In the genomic region with DNA sequence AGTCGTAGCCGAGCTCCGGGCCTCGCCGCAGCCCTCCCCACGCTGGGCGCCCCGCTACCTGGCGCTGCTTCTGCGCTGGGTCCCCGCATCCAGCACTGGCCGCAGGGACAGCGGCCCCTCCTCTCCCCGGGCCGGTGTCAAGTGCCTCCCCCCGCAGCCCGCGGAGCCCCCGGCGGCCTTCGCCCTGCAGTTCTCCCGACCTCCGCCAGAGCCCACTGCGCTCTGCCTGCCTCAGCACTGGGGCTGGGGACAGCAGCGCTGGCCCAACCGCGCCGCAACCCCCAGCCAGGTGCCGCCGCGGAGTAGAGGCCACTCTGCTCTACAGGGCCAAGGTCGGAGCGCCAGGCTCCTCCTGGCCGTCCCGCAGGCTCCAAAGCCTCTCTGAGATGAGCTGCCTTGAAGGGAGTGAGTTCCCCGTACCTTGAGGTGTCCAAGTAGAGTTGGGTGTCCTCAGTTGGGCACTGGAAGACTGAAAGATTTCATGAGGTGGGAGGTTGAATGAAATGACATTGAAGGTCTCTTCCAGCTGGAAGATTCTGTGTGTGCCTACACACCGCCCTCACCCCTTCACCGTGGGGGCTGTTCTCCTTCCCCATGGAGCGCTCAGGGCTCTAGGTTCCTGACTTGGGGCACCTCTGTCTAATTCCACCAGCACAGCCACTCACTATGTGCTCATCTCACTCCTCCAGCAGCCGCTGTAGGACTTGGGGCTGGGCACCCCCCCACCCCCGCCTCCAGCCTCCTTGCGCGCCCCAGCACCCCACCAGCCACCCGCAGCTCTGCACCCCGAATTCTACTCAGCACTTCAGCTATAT, we compare ENCODE assay signal across 1 cellular context.
TF ChIP-seq lines count a peak whose summit lies in the region.

No MANE protein-coding gene starts in this region.

TF ChIP-seq in HepG2, 621 proteins besides CTCF, POLR2A, EP300 and RAD21 (continued from another document):
- TF ChIP-seq, protein P1, sequence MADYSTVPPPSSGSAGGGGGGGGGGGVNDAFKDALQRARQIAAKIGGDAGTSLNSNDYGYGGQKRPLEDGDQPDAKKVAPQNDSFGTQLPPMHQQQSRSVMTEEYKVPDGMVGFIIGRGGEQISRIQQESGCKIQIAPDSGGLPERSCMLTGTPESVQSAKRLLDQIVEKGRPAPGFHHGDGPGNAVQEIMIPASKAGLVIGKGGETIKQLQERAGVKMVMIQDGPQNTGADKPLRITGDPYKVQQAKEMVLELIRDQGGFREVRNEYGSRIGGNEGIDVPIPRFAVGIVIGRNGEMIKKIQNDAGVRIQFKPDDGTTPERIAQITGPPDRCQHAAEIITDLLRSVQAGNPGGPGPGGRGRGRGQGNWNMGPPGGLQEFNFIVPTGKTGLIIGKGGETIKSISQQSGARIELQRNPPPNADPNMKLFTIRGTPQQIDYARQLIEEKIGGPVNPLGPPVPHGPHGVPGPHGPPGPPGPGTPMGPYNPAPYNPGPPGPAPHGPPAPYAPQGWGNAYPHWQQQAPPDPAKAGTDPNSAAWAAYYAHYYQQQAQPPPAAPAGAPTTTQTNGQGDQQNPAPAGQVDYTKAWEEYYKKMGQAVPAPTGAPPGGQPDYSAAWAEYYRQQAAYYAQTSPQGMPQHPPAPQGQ (CRISPR knock-in tag; IDR thresholded peaks at IDR 0.05; ENCODE audit: borderline replicate concordance) = no peak
- peak; percentile 90 for TF ChIP-seq ARNT2 (CRISPR knock-in tag; IDR thresholded peaks at IDR 0.05; ENCODE audit: low read depth)
- no peak for TF ChIP-seq GATA4 (IDR thresholded peaks at IDR 0.05; ENCODE audit: borderline replicate concordance, low read depth)
- peak; percentile 79; the same call in 1 of the 2 replicates for TF ChIP-seq IRX3 (CRISPR knock-in tag; IDR thresholded peaks at IDR 0.05; ENCODE audit: borderline replicate concordance, low read depth)
- TF ChIP-seq, protein P2, sequence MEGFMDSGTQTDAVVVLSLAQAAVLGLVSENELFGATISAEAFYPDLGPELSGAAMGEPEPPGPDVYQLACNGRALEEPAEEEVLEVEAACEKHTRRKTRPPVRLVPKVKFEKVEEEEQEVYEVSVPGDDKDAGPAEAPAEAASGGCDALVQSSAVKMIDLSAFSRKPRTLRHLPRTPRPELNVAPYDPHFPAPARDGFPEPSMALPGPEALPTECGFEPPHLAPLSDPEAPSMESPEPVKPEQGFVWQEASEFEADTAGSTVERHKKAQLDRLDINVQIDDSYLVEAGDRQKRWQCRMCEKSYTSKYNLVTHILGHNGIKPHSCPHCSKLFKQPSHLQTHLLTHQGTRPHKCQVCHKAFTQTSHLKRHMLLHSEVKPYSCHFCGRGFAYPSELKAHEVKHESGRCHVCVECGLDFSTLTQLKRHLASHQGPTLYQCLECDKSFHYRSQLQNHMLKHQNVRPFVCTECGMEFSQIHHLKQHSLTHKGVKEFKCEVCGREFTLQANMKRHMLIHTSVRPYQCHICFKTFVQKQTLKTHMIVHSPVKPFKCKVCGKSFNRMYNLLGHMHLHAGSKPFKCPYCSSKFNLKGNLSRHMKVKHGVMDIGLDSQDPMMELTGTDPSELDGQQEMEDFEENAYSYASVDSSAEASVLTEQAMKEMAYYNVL (CRISPR knock-in tag; IDR thresholded peaks at IDR 0.05; ENCODE audit: borderline replicate concordance) = 0 out of 2 replicates have a peak, but pooled peaks have one; percentile 73
- no peak for TF ChIP-seq ZNF781 (CRISPR knock-in tag; IDR thresholded peaks at IDR 0.05; ENCODE audit: borderline replicate concordance, not compliant biosample characterization)
- 0 out of 2 replicates have a peak, but pooled peaks have one; percentile 66 for TF ChIP-seq ZNF30 (CRISPR knock-in tag; IDR thresholded peaks at IDR 0.05)
- TF ChIP-seq, protein P3, sequence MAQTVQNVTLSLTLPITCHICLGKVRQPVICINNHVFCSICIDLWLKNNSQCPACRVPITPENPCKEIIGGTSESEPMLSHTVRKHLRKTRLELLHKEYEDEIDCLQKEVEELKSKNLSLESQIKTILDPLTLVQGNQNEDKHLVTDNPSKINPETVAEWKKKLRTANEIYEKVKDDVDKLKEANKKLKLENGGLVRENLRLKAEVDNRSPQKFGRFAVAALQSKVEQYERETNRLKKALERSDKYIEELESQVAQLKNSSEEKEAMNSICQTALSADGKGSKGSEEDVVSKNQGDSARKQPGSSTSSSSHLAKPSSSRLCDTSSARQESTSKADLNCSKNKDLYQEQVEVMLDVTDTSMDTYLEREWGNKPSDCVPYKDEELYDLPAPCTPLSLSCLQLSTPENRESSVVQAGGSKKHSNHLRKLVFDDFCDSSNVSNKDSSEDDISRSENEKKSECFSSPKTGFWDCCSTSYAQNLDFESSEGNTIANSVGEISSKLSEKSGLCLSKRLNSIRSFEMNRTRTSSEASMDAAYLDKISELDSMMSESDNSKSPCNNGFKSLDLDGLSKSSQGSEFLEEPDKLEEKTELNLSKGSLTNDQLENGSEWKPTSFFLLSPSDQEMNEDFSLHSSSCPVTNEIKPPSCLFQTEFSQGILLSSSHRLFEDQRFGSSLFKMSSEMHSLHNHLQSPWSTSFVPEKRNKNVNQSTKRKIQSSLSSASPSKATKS (CRISPR knock-in tag; IDR thresholded peaks at IDR 0.05) = no peak
- peak; percentile 13; the same call in 1 of the 2 replicates for TF ChIP-seq HCFC1 (IDR thresholded peaks at IDR 0.05; ENCODE audit: low read depth, low read length)
- no peak for TF ChIP-seq ZNF737 (CRISPR knock-in tag; IDR thresholded peaks at IDR 0.05; ENCODE audit: borderline replicate concordance)
- TF ChIP-seq ZNF615 (CRISPR knock-in tag; IDR thresholded peaks at IDR 0.05; ENCODE audit: borderline replicate concordance) = no peak
